In the genomic region with DNA sequence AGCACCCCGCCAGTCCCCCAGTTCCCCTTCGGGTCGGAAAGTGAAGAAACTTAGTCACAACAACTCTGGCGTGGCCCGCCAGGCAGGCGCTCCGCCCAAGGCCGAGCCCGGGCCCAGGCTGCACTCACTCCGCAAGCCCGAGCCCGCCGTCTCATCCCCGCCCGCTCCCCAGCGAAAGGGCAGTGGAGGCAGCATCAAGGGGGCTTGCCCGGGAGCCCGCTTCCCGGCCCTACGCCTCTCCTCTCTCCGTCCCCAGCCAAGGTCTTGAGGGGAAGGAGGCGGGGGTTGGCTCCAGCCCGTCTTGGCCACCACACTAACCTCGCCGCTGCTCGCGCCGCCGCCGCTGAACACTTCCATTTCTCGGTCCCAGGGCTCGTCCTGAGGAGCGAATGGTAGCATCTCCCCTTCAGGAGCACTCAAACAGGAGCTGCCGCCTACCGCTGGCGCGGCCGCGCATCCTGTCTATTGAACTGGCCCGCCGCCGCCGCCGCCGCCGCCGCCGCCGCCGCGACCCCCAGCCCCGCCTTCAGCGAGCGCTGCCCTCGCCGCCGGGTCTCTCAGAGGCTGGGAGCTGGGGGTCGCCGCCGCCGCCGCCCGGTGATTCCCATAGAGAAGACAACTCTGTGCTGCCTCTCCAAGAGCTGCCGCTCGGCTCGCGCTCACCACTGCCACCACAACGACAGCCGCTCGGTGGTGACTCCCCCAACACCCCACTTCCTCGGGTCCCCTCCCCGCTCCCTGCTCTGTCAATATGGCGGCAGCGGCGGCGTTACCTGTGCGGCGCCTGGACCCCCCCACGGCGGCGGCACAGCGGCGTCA, we compare ENCODE assay signal across 8 cellular contexts. TPM values are rescaled to one million over a fixed set of nuclear protein-coding genes. Genes with fewer than 3 reads are reported as not detected.
A peak's percentile ranks its signal among the peaks of the same experiment; 100 is the strongest.
DNase-seq lines count a peak whose midpoint lies in the region; ATAC-seq and TF ChIP-seq lines count a peak whose summit lies in the region.

Gene RPS6KA6 (minus strand): TSS at position 699 of the 819 bp plus-strand sequence. CDS start 300 bp downstream, at position 399.

- no peak within 1 kb of the TSS for H3K27ac ChIP-seq in foreskin keratinocyte

- H3K4me1 Mint-ChIP-seq in activated CD8-positive, alpha-beta T cell treated with anti-CD3 and anti-CD28 coated beads for 36 hours (ENCODE audit: low read depth): no peaks in the 10 kb centered on the region

- peak; percentile 3 for DNase-seq in stimulated activated CD4-positive, alpha-beta T cell treated with anti-CD3 and anti-CD28 coated beads, Interleukin-4, amount 100 ng/mL, for 24 hours
- no peak for DNase-seq in stimulated activated CD4-positive, alpha-beta T cell treated with anti-CD3 and anti-CD28 coated beads, Interleukin-4, amount 100 ng/mL, for 4 hours
- DNase-seq in activated CD8-positive, alpha-beta T cell treated with anti-CD3 and anti-CD28 coated beads for 36 hours: peak; percentile 0
- DNase-seq in foreskin keratinocyte (peak in 1 of 2 donors; percentile 15), nucleus accumbens (lab: John Stamatoyannopoulos, UW) (peak in 36 of 56 donors; percentile 0 to 68 (median 26)), GOT3 (lab: John Stamatoyannopoulos, UW) (no peak)

- no peak for TF ChIP-seq CTCF in activated CD8-positive, alpha-beta T cell treated with anti-CD3 and anti-CD28 coated beads for 36 hours (IDR thresholded peaks at IDR 0.05)
- no peak for TF ChIP-seq CTCF in foreskin keratinocyte (conservative IDR thresholded peaks at IDR 0.05)

- intact Hi-C loops in activated CD8-positive, alpha-beta T cell treated with anti-CD3 and anti-CD28 coated beads for 36 hours (cut with micrococcal nuclease): no loop called here

- H3K9me3 Mint-ChIP-seq in activated CD8-positive, alpha-beta T cell treated with anti-CD3 and anti-CD28 coated beads for 36 hours: peaks cover 4% of the 10 kb centered on the region

- H3K27me3 ChIP-seq in foreskin keratinocyte: no peaks in the 10 kb centered on the region

- CTCF ChIA-PET in activated CD8-positive, alpha-beta T cell treated with anti-CD3 and anti-CD28 coated beads for 36 hours (lab: Charles Lee): no interaction called here

- peak; percentile 51 for ATAC-seq in HG03457 (IDR thresholded peaks at IDR 0.05; ENCODE audit: unreplicated experiment)
- ATAC-seq in activated CD8-positive, alpha-beta T cell treated with anti-CD3 and anti-CD28 coated beads for 36 hours: no peak
- peak; percentile 73 for ATAC-seq in foreskin keratinocyte
- no peak for ATAC-seq in HG02973 (IDR thresholded peaks at IDR 0.05; ENCODE audit: unreplicated experiment)

- H3K4me3 Mint-ChIP-seq in activated CD8-positive, alpha-beta T cell treated with anti-CD3 and anti-CD28 coated beads for 36 hours: peak within 1 kb of the TSS; percentile 26

- no peak within 1 kb of the TSS for H3K27ac Mint-ChIP-seq in activated CD8-positive, alpha-beta T cell treated with anti-CD3 and anti-CD28 coated beads for 36 hours

- H3K36me3 Mint-ChIP-seq in activated CD8-positive, alpha-beta T cell treated with anti-CD3 and anti-CD28 coated beads for 36 hours (ENCODE audit: low read depth): no peaks in the 10 kb centered on the region

- POLR2A ChIA-PET in activated CD8-positive, alpha-beta T cell treated with anti-CD3 and anti-CD28 coated beads for 36 hours (lab: Charles Lee): no interaction called here

- no peaks in the 10 kb centered on the region for H3K4me1 ChIP-seq in foreskin keratinocyte

- peaks cover 23% of the 10 kb centered on the region for H3K27me3 Mint-ChIP-seq in activated CD8-positive, alpha-beta T cell treated with anti-CD3 and anti-CD28 coated beads for 36 hours

RNA-seq across cellular contexts. Expression of gene RPS6KA6, which starts in this region (rescaled TPM):
- under 1 TPM in 1 of 2 experiments, not detected in 1; 0.04 TPM for total RNA-seq in activated CD8-positive, alpha-beta T cell treated with anti-CD3 and anti-CD28 coated beads for 36 hours
- total RNA-seq in foreskin keratinocyte: 3.2 and 3.4 TPM in 2 replicates
- 0.47 and 0.50 TPM in 2 replicates for polyA plus RNA-seq in foreskin keratinocyte

Comparison
In these comparisons a context has a peak if more than half of its experiments do, and no peak if none do; other contexts are left out.
1. DNase-seq: peak in stimulated activated CD4-positive, alpha-beta T cell treated with anti-CD3 and anti-CD28 coated beads, Interleukin-4, amount 100 ng/mL, for 24 hours (single experiment) and nucleus accumbens (36 of 56); none in stimulated activated CD4-positive, alpha-beta T cell treated with anti-CD3 and anti-CD28 coated beads, Interleukin-4, amount 100 ng/mL, for 4 hours (0 of 2) and GOT3 (single experiment).
2. Peak in DNase-seq in activated CD8-positive, alpha-beta T cell treated with anti-CD3 and anti-CD28 coated beads for 36 hours; RNA of the gene not detected or under 1 TPM.
3. ATAC-seq: peak in HG03457 (single experiment) and foreskin keratinocyte (single experiment); none in activated CD8-positive, alpha-beta T cell treated with anti-CD3 and anti-CD28 coated beads for 36 hours (single experiment) and HG02973 (single experiment).